In the genomic region with DNA sequence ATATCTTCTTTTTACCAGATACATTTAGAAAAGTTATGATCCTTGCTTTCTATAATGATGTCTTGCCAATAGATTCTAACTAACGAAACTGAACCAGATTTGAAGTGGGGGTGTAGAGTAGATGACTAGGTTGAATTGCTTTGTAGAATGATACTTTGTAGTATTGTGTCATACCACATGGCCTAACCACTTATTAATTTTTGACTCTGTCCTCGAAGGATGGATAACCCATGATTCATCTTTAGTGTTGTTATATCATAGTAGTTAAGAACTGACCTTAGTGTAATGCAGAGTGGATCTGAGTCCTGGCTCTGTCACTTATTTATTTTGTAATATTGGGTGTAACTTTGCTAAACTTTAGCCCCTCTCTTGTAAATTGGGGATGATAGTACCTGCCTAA, we compare ENCODE assay signal across 14 cellular contexts. TPM values are rescaled to one million over a fixed set of nuclear protein-coding genes. Genes with fewer than 3 reads are reported as not detected.
DNase-seq lines count a peak whose midpoint lies in the region; ATAC-seq, FAIRE-seq and TF ChIP-seq lines count a peak whose summit lies in the region.
"Had no signal": no experiment of that assay in that cellular context is flagged by ENCODE, and none has a peak within 500 bp of the region (broad histone marks: within the 10 kb centered on the region; RNA-seq: fewer than 3 reads in every experiment).

No MANE protein-coding gene starts in this region.

- intact Hi-C loops in kidney (cut with DNase I), result no loop called here

- TF ChIP-seq CTCF in kidney (IDR thresholded peaks at IDR 0.05; ENCODE audit: borderline replicate concordance, extremely low read depth, insufficient read depth), result no peak
- TF ChIP-seq CTCF in tibial nerve (IDR thresholded peaks at IDR 0.05), result no peak

- no peak for FAIRE-seq in kidney (lab: Jason Lieb, UNC)

- no peak for TF ChIP-seq EP300 in tibial nerve (IDR thresholded peaks at IDR 0.05)

- H3K27ac ChIP-seq in kidney (ENCODE audit: low read depth in 2 of 2, low read length in 2 of 2) (no peak overlapping the region), tibial nerve (no peak overlapping the region)

- H3K36me3 ChIP-seq in kidney (ENCODE audit: control insufficient read depth in 1 of 2, insufficient read depth in 2 of 2, low read length in 2 of 2), result no peaks in the 10 kb centered on the region
- no peaks in the 10 kb centered on the region for H3K36me3 ChIP-seq in tibial nerve
- H3K36me3 ChIP-seq: HAP-1 had no signal

- H3K4me1 ChIP-seq in kidney (ENCODE audit: control insufficient read depth in 1 of 2, insufficient read depth in 1 of 2, low read depth in 1 of 2, low read length in 2 of 2), result peaks cover 7 to 13% of the 10 kb centered on the region in 2 donors
- peaks cover 0 to 81% (median 38%) of the 10 kb centered on the region in 4 donors for H3K4me1 ChIP-seq in tibial nerve

- DNase-seq in A172 (ENCODE audit: low spot score), result peak; percentile 19
- DNase-seq in GM03348 (ENCODE audit: low spot score), result peak; percentile 46
- DNase-seq in RPMI7951 (ENCODE audit: low read depth), result peak; percentile 40
- DNase-seq in iris pigment epithelial cell (ENCODE audit: low read depth), result peak; percentile 84
- no peak for DNase-seq in kidney
- DNase-seq in nucleus accumbens (lab: John Stamatoyannopoulos, UW), result no peak
- no peak for DNase-seq in tibial nerve (ENCODE audit: low spot score in 2 of 2)
- DNase-seq: Calu3; effector CD8-positive, alpha-beta T cell; NCI-H446; stimulated activated naive CD4-positive, alpha-beta T cell treated with Interleukin-2 at 50 U/mL for 16 hours had no signal

- no peaks in the 10 kb centered on the region for H3K27me3 ChIP-seq in tibial nerve

- no peak for TF ChIP-seq POLR2A in tibial nerve (IDR thresholded peaks at IDR 0.05)

- WGBS in tibial nerve, 2 donors, result 45 to 55% methylated on average over 2 of the region's 2 CpGs

- H3K9me3 ChIP-seq in kidney (ENCODE audit: control insufficient read depth in 1 of 2, low read length in 2 of 2), result no peaks in the 10 kb centered on the region
- no peaks in the 10 kb centered on the region for H3K9me3 ChIP-seq in tibial nerve
- H3K9me3 ChIP-seq: HAP-1 had no signal

- H3K9ac ChIP-seq in kidney (ENCODE audit: low read length in 2 of 2), result no peak overlapping the region

- ATAC-seq in HG03135 (IDR thresholded peaks at IDR 0.05; ENCODE audit: unreplicated experiment), result no peak
- ATAC-seq: left lobe of liver had no signal

- H3K4me3 ChIP-seq in kidney (ENCODE audit: low read length in 2 of 2) (no peak overlapping the region), tibial nerve (no peak overlapping the region)
- H3K4me3 ChIP-seq: HAP-1 had no signal

RNA-seq across cellular contexts. Expression of gene PHF3, which starts 4.5 kb away (rescaled TPM):
- total RNA-seq in A172 (2014; rRNA removed; shearing (Covaris generic)), result 33.0 and 41.9 TPM in 2 replicates
- 28.9 and 35.7 TPM in 2 replicates for total RNA-seq in RPMI7951 (2014; rRNA removed; shearing (Covaris generic))
- total RNA-seq in kidney (58.3 TPM), tibial nerve (10 to 100 TPM; 59.1 to 75.3 (median 69.9) TPM)
- polyA plus RNA-seq in kidney (ENCODE audit: insufficient read depth, low read depth, low replicate concordance), result 9.5 TPM

Comparison
In these comparisons a context has a peak if more than half of its experiments do, and no peak if none do; other contexts are left out.
1. DNase-seq: peak in A172 (single experiment), GM03348 (single experiment), RPMI7951 (single experiment) and iris pigment epithelial cell (single experiment); none in kidney (single experiment), nucleus accumbens (0 of 56) and tibial nerve (0 of 2).